Comparison of ENCODE assay signal across 1 cellular context in the genomic region with DNA sequence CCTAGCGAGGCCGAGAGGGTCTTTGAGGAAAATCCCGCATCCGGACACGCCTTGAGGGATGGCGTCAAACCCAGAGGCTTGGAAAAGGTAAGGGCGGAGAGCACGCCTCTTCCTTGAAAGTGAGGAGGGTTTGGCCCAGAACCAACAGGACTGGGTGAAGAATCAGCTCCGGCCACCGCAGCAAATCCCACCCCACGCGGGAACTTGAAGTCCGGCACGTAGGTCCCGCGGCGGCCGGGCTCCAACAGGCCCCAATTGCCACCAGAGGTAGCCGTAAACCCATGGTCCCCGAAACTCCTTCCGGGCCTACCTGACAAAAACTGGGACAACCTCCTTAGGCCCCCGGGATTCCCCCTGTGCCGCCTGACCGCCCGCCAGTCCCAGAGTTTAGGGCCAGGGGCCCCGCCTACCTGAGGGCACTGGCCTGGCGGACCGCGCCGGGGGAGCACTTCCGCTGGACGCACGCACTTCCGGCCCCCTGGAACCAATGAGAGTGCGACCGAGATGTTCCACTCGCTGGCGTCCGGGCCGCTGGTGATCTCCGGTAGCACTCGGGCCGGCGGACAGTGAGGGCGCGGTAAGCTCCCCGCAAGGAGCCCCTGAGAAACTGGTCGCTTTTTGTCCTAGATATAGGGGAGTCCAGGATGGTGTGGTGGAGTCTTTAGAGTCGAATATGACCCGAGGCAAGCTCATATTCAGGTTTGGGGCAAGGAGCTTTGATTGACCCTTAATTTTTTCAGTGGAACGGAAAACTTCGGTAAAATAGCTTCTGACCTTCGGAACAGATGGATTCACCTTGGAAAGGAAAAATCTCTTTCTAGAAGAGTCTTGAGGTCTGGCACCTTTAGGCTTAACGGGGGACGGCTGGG.
TF ChIP-seq lines count a peak whose summit lies in the region.

LZIC (minus strand) TSS at position 453 of the 869 bp plus-strand sequence. CDS start 6,772 bp downstream, outside the sequence.
NMNAT1 (plus strand) TSS at position 537 of the 869 bp plus-strand sequence. CDS start 28,599 bp downstream, outside the sequence.

TF ChIP-seq in HepG2, 621 proteins besides CTCF, POLR2A, EP300 and RAD21 (continued from another document and continues in another):
- TF ChIP-seq HNRNPUL1 (IDR thresholded peaks at IDR 0.05; ENCODE audit: low read depth, low read length) (0 out of 2 replicates have a peak, but pooled peaks have one; percentile 45), NR1H2 (CRISPR knock-in tag; IDR thresholded peaks at IDR 0.05; ENCODE audit: borderline replicate concordance, low read depth) (peak; percentile 82; the same call in 1 of the 2 replicates), ZFX (CRISPR knock-in tag; IDR thresholded peaks at IDR 0.05; ENCODE audit: low read depth) (peak; percentile 98), ZNF737 (CRISPR knock-in tag; IDR thresholded peaks at IDR 0.05; ENCODE audit: borderline replicate concordance) (peak; percentile 58), PHF20 (CRISPR knock-in tag; IDR thresholded peaks at IDR 0.05) (peak; percentile 98), FOXP1 (IDR thresholded peaks at IDR 0.05) (no peak), FOXP1 (CRISPR knock-in tag; IDR thresholded peaks at IDR 0.05) (0 out of 2 replicates have a peak, but pooled peaks have one; percentile 34), KDM6A (CRISPR knock-in tag; IDR thresholded peaks at IDR 0.05; ENCODE audit: low read depth) (no peak), ELF1 (CRISPR knock-in tag; IDR thresholded peaks at IDR 0.05) (peak; percentile 83), RBFOX2 (IDR thresholded peaks at IDR 0.05; ENCODE audit: low read depth, low read length) (peak; percentile 88), ZNF451 (CRISPR knock-in tag; IDR thresholded peaks at IDR 0.05) (peak; percentile 54; the same call in 1 of the 2 replicates), SP140L (CRISPR knock-in tag; IDR thresholded peaks at IDR 0.05; ENCODE audit: borderline replicate concordance) (no peak), HMGXB4 (CRISPR knock-in tag; IDR thresholded peaks at IDR 0.05; ENCODE audit: borderline replicate concordance in 1 of 2, low read depth in 1 of 2) (peak; percentile 94 to 95), MAZ (IDR thresholded peaks at IDR 0.05; ENCODE audit: borderline replicate concordance, low read depth, low read length) (peak; percentile 78; the same call in 1 of the 2 replicates), MAZ (CRISPR knock-in tag; IDR thresholded peaks at IDR 0.05; ENCODE audit: low read depth) (peak; percentile 78), ZSCAN9 (CRISPR knock-in tag; IDR thresholded peaks at IDR 0.05; ENCODE audit: borderline replicate concordance) (peak; percentile 84; the same call in 1 of the 2 replicates), TOPORS (CRISPR knock-in tag; IDR thresholded peaks at IDR 0.05) (0 out of 2 replicates have a peak, but pooled peaks have one; percentile 59), NFYB (CRISPR knock-in tag; IDR thresholded peaks at IDR 0.05) (peak; percentile 97), NFAT5 (CRISPR knock-in tag; IDR thresholded peaks at IDR 0.05) (peak; percentile 61; the same call in 1 of the 2 replicates), ZBTB42 (CRISPR knock-in tag; IDR thresholded peaks at IDR 0.05) (no peak), FOSL1 (CRISPR knock-in tag; IDR thresholded peaks at IDR 0.05; ENCODE audit: borderline replicate concordance) (0 out of 2 replicates have a peak, but pooled peaks have one; percentile 14), ATF7 (IDR thresholded peaks at IDR 0.05) (no peak), ATF7 (CRISPR knock-in tag; IDR thresholded peaks at IDR 0.05) (peak; percentile 34; the same call in 1 of the 2 replicates), MBNL3 (CRISPR knock-in tag; conservative IDR thresholded peaks at IDR 0.05) (no peak), CBFB (CRISPR knock-in tag; IDR thresholded peaks at IDR 0.05) (peak; percentile 84), ZMYM2 (CRISPR knock-in tag; IDR thresholded peaks at IDR 0.05) (no peak), KLF16 (CRISPR knock-in tag; IDR thresholded peaks at IDR 0.05) (peak in 1 of 2 experiments; percentile 98; a peak in 2 of 4 replicates)
- TF ChIP-seq, protein P1, sequence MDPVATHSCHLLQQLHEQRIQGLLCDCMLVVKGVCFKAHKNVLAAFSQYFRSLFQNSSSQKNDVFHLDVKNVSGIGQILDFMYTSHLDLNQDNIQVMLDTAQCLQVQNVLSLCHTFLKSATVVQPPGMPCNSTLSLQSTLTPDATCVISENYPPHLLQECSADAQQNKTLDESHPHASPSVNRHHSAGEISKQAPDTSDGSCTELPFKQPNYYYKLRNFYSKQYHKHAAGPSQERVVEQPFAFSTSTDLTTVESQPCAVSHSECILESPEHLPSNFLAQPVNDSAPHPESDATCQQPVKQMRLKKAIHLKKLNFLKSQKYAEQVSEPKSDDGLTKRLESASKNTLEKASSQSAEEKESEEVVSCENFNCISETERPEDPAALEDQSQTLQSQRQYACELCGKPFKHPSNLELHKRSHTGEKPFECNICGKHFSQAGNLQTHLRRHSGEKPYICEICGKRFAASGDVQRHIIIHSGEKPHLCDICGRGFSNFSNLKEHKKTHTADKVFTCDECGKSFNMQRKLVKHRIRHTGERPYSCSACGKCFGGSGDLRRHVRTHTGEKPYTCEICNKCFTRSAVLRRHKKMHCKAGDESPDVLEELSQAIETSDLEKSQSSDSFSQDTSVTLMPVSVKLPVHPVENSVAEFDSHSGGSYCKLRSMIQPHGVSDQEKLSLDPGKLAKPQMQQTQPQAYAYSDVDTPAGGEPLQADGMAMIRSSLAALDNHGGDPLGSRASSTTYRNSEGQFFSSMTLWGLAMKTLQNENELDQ (CRISPR knock-in tag; IDR thresholded peaks at IDR 0.05; ENCODE audit: borderline replicate concordance) = no peak
- TF ChIP-seq, protein P2, sequence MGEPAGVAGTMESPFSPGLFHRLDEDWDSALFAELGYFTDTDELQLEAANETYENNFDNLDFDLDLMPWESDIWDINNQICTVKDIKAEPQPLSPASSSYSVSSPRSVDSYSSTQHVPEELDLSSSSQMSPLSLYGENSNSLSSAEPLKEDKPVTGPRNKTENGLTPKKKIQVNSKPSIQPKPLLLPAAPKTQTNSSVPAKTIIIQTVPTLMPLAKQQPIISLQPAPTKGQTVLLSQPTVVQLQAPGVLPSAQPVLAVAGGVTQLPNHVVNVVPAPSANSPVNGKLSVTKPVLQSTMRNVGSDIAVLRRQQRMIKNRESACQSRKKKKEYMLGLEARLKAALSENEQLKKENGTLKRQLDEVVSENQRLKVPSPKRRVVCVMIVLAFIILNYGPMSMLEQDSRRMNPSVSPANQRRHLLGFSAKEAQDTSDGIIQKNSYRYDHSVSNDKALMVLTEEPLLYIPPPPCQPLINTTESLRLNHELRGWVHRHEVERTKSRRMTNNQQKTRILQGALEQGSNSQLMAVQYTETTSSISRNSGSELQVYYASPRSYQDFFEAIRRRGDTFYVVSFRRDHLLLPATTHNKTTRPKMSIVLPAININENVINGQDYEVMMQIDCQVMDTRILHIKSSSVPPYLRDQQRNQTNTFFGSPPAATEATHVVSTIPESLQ (CRISPR knock-in tag; conservative IDR thresholded peaks at IDR 0.05) = no peak
- TF ChIP-seq, protein P3, sequence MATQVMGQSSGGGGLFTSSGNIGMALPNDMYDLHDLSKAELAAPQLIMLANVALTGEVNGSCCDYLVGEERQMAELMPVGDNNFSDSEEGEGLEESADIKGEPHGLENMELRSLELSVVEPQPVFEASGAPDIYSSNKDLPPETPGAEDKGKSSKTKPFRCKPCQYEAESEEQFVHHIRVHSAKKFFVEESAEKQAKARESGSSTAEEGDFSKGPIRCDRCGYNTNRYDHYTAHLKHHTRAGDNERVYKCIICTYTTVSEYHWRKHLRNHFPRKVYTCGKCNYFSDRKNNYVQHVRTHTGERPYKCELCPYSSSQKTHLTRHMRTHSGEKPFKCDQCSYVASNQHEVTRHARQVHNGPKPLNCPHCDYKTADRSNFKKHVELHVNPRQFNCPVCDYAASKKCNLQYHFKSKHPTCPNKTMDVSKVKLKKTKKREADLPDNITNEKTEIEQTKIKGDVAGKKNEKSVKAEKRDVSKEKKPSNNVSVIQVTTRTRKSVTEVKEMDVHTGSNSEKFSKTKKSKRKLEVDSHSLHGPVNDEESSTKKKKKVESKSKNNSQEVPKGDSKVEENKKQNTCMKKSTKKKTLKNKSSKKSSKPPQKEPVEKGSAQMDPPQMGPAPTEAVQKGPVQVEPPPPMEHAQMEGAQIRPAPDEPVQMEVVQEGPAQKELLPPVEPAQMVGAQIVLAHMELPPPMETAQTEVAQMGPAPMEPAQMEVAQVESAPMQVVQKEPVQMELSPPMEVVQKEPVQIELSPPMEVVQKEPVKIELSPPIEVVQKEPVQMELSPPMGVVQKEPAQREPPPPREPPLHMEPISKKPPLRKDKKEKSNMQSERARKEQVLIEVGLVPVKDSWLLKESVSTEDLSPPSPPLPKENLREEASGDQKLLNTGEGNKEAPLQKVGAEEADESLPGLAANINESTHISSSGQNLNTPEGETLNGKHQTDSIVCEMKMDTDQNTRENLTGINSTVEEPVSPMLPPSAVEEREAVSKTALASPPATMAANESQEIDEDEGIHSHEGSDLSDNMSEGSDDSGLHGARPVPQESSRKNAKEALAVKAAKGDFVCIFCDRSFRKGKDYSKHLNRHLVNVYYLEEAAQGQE (IDR thresholded peaks at IDR 0.05; ENCODE audit: borderline replicate concordance in 1 of 2, low read depth in 1 of 2, low read length in 2 of 2) = peak in 1 of 2 experiments; percentile 62; a peak in 2 of 4 replicates
- TF ChIP-seq, protein P4, sequence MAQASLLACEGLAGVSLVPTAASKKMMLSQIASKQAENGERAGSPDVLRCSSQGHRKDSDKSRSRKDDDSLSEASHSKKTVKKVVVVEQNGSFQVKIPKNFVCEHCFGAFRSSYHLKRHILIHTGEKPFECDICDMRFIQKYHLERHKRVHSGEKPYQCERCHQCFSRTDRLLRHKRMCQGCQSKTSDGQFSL (CRISPR knock-in tag; IDR thresholded peaks at IDR 0.05) = peak; percentile 70; the same call in 1 of the 2 replicates
- TF ChIP-seq, protein P5, sequence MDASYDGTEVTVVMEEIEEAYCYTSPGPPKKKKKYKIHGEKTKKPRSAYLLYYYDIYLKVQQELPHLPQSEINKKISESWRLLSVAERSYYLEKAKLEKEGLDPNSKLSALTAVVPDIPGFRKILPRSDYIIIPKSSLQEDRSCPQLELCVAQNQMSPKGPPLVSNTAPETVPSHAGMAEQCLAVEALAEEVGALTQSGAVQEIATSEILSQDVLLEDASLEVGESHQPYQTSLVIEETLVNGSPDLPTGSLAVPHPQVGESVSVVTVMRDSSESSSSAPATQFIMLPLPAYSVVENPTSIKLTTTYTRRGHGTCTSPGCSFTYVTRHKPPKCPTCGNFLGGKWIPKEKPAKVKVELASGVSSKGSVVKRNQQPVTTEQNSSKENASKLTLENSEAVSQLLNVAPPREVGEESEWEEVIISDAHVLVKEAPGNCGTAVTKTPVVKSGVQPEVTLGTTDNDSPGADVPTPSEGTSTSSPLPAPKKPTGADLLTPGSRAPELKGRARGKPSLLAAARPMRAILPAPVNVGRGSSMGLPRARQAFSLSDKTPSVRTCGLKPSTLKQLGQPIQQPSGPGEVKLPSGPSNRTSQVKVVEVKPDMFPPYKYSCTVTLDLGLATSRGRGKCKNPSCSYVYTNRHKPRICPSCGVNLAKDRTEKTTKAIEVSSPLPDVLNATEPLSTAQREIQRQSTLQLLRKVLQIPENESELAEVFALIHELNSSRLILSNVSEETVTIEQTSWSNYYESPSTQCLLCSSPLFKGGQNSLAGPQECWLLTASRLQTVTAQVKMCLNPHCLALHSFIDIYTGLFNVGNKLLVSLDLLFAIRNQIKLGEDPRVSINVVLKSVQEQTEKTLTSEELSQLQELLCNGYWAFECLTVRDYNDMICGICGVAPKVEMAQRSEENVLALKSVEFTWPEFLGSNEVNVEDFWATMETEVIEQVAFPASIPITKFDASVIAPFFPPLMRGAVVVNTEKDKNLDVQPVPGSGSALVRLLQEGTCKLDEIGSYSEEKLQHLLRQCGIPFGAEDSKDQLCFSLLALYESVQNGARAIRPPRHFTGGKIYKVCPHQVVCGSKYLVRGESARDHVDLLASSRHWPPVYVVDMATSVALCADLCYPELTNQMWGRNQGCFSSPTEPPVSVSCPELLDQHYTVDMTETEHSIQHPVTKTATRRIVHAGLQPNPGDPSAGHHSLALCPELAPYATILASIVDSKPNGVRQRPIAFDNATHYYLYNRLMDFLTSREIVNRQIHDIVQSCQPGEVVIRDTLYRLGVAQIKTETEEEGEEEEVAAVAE (CRISPR knock-in tag; IDR thresholded peaks at IDR 0.05; ENCODE audit: borderline replicate concordance) = peak; percentile 80; the same call in 1 of the 2 replicates
